ENCODE assay signal across 22 cellular contexts in the genomic region with DNA sequence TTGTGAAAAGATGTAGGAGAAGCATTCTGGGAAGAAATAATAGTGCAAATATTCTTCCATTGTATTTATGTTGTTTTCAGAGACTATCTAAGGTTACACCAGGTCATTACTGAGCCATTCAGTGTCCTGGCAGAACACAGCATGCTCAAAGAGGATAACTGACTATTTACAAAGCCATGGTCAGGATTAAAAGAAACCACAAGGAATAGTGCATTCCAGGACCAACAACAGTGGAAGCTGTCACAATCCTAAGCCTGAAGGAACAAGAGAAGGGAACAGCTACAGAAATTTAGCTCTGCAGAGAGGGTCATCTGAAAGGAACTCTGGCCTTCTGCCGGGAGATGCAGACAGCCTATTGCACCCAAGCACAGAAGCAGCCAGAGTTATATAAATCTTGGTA.
"Had no signal": no experiment of that assay in that cellular context is flagged by ENCODE, and none has a peak within 500 bp of the region (broad histone marks: within the 10 kb centered on the region; RNA-seq: fewer than 3 reads in every experiment).

No MANE protein-coding gene starts in this region.

- H3K9me3 ChIP-seq: colonic mucosa, heart left ventricle, left ventricle myocardium inferior, lower lobe of right lung, suprapubic skin, thyroid gland, upper lobe of left lung, uterus had no signal

- H3K4me1 ChIP-seq: colonic mucosa, heart left ventricle, lower lobe of right lung, suprapubic skin, thyroid gland, upper lobe of left lung, uterus had no signal

- H3K27ac ChIP-seq: colonic mucosa, heart left ventricle, left ventricle myocardium inferior, lower lobe of right lung, suprapubic skin, thyroid gland, upper lobe of left lung, uterus had no signal

- H3K27me3 ChIP-seq: colonic mucosa, heart left ventricle, suprapubic skin, thyroid gland, upper lobe of left lung, uterus had no signal

- H3K36me3 ChIP-seq: colonic mucosa, heart left ventricle, left ventricle myocardium inferior, lower lobe of right lung, suprapubic skin, thyroid gland, upper lobe of left lung, uterus had no signal

- H3K4me3 ChIP-seq: colonic mucosa, heart left ventricle, left ventricle myocardium inferior, lower lobe of right lung, suprapubic skin, thyroid gland, upper lobe of left lung, uterus had no signal

- DNase-seq: cerebellar nuclear complex; colonic mucosa; dermis blood vessel endothelial cell; effector CD4-positive, alpha-beta T cell; foreskin melanocyte; heart left ventricle; hippocampal formation; kidney; left cardiac atrium; left ventricle myocardium inferior; lower lobe of right lung; naive thymus-derived CD8-positive, alpha-beta T cell; posterior cingulate gyrus; right cardiac atrium; stimulated activated CD4-positive, alpha-beta T cell treated with anti-CD3 and anti-CD28 coated beads, Interleukin-4, amount 100 ng/mL, for 1 hour; stimulated activated CD8-positive, alpha-beta memory T cell treated with anti-CD3 and anti-CD28 coated beads, Interleukin-4, amount 100 ng/mL, for 48 hours; stimulated activated naive CD8-positive, alpha-beta T cell treated with anti-CD3 and anti-CD28 coated beads, Interleukin-15, Interleukin-2, amounts not matched to agents 100 U/mL and 50 U/mL, for 24 hours; thyroid gland; upper lobe of left lung; uterus had no signal

- ATAC-seq: heart left ventricle; left cardiac atrium; lower lobe of right lung; naive thymus-derived CD8-positive, alpha-beta T cell; right cardiac atrium; stimulated activated effector memory CD8-positive, alpha-beta T cell treated with anti-CD3 and anti-CD28 coated beads, Interleukin-12 subunit alpha, Interleukin-12 subunit beta, amount 100 ng/mL, for 72 hours; stimulated activated naive CD8-positive, alpha-beta T cell treated with anti-CD3 and anti-CD28 coated beads, Interleukin-15, Interleukin-2, amounts not matched to agents 100 U/mL and 50 U/mL, for 24 hours had no signal
